ENCODE assay signal across 1 cellular context in the genomic region with DNA sequence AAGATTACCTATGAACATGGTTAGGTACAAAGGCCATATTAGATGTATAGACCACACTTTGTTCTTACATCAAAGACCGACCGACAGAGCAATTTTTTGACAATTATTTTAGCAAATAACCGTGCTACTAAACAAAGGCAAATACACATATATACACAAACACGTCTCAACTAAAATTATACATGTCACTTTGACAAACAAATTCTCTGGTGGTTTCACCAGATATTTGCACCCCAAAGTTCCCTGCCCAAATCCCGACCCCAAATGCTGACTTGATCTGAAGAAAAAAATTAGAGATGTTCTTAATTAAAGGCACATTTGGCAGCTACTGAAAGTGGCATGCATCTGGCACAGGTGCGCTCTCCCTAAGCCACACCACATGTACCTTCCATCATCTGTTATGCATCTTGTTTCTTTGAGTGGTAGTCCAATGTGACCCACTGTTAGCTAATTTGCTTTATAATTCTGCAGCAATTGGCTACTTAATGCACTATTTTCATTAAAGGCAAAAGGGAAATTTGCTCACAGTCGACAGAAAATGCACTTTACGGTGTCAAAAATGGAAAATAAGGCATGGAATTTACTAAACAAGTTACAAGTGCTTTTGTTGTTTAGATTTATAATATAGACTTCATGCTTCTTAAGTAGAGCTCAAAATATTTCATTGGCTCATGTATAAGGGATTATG.
TF ChIP-seq lines count a peak whose summit lies in the region.

No MANE protein-coding gene starts in this region.

TF ChIP-seq in HepG2, 621 proteins besides CTCF, POLR2A, EP300 and RAD21 (continued from another document and continues in another):
- TF ChIP-seq, protein P1, sequence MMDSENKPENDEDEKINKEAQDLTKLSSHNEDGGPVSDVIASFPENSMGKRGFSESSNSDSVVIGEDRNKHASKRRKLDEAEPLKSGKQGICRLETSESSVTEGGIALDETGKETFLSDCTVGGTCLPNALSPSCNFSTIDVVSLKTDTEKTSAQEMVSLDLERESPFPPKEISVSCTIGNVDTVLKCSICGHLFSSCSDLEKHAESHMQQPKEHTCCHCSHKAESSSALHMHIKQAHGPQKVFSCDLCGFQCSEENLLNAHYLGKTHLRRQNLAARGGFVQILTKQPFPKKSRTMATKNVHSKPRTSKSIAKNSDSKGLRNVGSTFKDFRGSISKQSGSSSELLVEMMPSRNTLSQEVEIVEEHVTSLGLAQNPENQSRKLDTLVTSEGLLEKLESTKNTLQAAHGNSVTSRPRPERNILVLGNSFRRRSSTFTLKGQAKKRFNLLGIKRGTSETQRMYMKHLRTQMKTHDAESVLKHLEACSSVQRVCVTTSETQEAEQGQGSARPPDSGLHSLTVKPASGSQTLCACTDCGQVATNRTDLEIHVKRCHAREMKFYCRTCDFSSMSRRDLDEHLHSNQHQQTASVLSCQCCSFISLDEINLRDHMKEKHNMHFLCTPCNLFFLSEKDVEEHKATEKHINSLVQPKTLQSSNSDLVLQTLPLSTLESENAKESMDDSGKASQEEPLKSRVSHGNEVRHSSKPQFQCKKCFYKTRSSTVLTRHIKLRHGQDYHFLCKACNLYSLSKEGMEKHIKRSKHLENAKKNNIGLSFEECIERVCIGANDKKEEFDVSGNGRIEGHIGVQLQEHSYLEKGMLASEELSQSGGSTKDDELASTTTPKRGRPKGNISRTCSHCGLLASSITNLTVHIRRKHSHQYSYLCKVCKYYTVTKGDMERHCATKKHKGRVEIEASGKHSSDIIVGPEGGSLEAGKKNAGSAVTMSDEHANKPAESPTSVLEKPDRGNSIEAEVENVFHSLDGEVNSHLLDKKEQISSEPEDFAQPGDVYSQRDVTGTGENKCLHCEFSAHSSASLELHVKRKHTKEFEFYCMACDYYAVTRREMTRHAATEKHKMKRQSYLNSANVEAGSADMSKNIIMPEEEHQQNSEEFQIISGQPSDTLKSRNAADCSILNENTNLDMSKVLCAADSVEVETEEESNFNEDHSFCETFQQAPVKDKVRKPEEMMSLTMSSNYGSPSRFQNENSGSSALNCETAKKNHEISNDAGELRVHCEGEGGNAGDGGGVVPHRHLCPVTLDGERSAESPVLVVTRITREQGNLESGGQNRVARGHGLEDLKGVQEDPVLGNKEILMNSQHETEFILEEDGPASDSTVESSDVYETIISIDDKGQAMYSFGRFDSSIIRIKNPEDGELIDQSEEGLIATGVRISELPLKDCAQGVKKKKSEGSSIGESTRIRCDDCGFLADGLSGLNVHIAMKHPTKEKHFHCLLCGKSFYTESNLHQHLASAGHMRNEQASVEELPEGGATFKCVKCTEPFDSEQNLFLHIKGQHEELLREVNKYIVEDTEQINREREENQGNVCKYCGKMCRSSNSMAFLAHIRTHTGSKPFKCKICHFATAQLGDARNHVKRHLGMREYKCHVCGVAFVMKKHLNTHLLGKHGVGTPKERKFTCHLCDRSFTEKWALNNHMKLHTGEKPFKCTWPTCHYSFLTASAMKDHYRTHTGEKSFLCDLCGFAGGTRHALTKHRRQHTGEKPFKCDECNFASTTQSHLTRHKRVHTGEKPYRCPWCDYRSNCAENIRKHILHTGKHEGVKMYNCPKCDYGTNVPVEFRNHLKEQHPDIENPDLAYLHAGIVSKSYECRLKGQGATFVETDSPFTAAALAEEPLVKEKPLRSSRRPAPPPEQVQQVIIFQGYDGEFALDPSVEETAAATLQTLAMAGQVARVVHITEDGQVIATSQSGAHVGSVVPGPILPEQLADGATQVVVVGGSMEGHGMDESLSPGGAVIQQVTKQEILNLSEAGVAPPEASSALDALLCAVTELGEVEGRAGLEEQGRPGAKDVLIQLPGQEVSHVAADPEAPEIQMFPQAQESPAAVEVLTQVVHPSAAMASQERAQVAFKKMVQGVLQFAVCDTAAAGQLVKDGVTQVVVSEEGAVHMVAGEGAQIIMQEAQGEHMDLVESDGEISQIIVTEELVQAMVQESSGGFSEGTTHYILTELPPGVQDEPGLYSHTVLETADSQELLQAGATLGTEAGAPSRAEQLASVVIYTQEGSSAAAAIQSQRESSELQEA (CRISPR knock-in tag; IDR thresholded peaks at IDR 0.05; ENCODE audit: not compliant biosample characterization) = no peak
- TF ChIP-seq KLF12 (CRISPR knock-in tag; IDR thresholded peaks at IDR 0.05; ENCODE audit: borderline replicate concordance) (no peak), FOXK2 (IDR thresholded peaks at IDR 0.05) (0 out of 2 replicates have a peak, but pooled peaks have one; percentile 31), ZNF747 (CRISPR knock-in tag; IDR thresholded peaks at IDR 0.05; ENCODE audit: borderline replicate concordance) (no peak), IRX3 (CRISPR knock-in tag; IDR thresholded peaks at IDR 0.05; ENCODE audit: borderline replicate concordance, low read depth) (no peak), EEA1 (CRISPR knock-in tag; IDR thresholded peaks at IDR 0.05; ENCODE audit: borderline replicate concordance) (no peak), ZNF790 (CRISPR knock-in tag; IDR thresholded peaks at IDR 0.05; ENCODE audit: borderline replicate concordance) (no peak), EED (CRISPR knock-in tag; IDR thresholded peaks at IDR 0.05) (no peak), ZFY (CRISPR knock-in tag; IDR thresholded peaks at IDR 0.05) (no peak), HHEX (CRISPR knock-in tag; IDR thresholded peaks at IDR 0.05) (peak; percentile 73; the same call in 1 of the 2 replicates), ZNF879 (CRISPR knock-in tag; IDR thresholded peaks at IDR 0.05) (no peak), RORA (CRISPR knock-in tag; IDR thresholded peaks at IDR 0.05) (no peak), GFI1 (CRISPR knock-in tag; IDR thresholded peaks at IDR 0.05; ENCODE audit: borderline replicate concordance) (no peak), HMG20B (CRISPR knock-in tag; conservative IDR thresholded peaks at IDR 0.05) (no peak; the same call in 1 of the 2 replicates), XBP1 (CRISPR knock-in tag; IDR thresholded peaks at IDR 0.05) (no peak), ASH2L (IDR thresholded peaks at IDR 0.05; ENCODE audit: insufficient read length, low read depth, low read length) (peak; percentile 95), SMARCE1 (IDR thresholded peaks at IDR 0.05; ENCODE audit: borderline replicate concordance) (no peak), ZNF33B (CRISPR knock-in tag; IDR thresholded peaks at IDR 0.05) (no peak), ZNF496 (CRISPR knock-in tag; IDR thresholded peaks at IDR 0.05; ENCODE audit: insufficient replicate concordance) (no peak), HNRNPH1 (optimal IDR thresholded peaks at IDR 0.05; ENCODE audit: low read depth, low read length) (no peak), ZNF577 (CRISPR knock-in tag; IDR thresholded peaks at IDR 0.05; ENCODE audit: borderline replicate concordance, low read depth) (no peak), ZNF251 (CRISPR knock-in tag; IDR thresholded peaks at IDR 0.05) (no peak), KLF9 (CRISPR knock-in tag; IDR thresholded peaks at IDR 0.05; ENCODE audit: low read depth) (no peak), ZNF768 (CRISPR knock-in tag; IDR thresholded peaks at IDR 0.05) (no peak), NPAS2 (CRISPR knock-in tag; IDR thresholded peaks at IDR 0.05; ENCODE audit: borderline replicate concordance) (no peak), KDM5A (IDR thresholded peaks at IDR 0.05; ENCODE audit: borderline replicate concordance, low read length) (no peak; the same call in 1 of the 2 replicates), POGZ (CRISPR knock-in tag; IDR thresholded peaks at IDR 0.05) (peak; percentile 85), GRHL1 (CRISPR knock-in tag; conservative IDR thresholded peaks at IDR 0.05) (no peak), ETS1 (CRISPR knock-in tag; IDR thresholded peaks at IDR 0.05) (no peak), SIN3B (IDR thresholded peaks at IDR 0.05; ENCODE audit: low read length) (no peak; the same call in 1 of the 2 replicates)
- TF ChIP-seq, protein P2, sequence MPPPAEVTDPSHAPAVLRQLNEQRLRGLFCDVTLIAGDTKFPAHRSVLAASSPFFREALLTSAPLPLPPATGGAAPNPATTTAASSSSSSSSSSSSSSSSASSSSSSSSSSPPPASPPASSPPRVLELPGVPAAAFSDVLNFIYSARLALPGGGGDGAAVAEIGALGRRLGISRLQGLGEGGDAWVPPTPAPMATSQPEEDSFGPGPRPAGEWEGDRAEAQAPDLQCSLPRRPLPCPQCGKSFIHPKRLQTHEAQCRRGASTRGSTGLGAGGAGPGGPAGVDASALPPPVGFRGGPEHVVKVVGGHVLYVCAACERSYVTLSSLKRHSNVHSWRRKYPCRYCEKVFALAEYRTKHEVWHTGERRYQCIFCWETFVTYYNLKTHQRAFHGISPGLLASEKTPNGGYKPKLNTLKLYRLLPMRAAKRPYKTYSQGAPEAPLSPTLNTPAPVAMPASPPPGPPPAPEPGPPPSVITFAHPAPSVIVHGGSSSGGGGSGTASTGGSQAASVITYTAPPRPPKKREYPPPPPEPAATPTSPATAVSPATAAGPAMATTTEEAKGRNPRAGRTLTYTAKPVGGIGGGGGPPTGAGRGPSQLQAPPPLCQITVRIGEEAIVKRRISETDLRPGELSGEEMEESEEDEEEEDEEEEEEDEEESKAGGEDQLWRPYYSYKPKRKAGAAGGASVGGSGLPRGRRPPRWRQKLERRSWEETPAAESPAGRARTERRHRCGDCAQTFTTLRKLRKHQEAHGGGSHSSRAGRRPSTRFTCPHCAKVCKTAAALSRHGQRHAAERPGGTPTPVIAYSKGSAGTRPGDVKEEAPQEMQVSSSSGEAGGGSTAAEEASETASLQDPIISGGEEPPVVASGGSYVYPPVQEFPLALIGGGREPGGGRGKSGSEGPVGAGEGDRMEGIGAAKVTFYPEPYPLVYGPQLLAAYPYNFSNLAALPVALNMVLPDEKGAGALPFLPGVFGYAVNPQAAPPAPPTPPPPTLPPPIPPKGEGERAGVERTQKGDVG (CRISPR knock-in tag; IDR thresholded peaks at IDR 0.05; ENCODE audit: borderline replicate concordance) = no peak
- TF ChIP-seq, protein P3, sequence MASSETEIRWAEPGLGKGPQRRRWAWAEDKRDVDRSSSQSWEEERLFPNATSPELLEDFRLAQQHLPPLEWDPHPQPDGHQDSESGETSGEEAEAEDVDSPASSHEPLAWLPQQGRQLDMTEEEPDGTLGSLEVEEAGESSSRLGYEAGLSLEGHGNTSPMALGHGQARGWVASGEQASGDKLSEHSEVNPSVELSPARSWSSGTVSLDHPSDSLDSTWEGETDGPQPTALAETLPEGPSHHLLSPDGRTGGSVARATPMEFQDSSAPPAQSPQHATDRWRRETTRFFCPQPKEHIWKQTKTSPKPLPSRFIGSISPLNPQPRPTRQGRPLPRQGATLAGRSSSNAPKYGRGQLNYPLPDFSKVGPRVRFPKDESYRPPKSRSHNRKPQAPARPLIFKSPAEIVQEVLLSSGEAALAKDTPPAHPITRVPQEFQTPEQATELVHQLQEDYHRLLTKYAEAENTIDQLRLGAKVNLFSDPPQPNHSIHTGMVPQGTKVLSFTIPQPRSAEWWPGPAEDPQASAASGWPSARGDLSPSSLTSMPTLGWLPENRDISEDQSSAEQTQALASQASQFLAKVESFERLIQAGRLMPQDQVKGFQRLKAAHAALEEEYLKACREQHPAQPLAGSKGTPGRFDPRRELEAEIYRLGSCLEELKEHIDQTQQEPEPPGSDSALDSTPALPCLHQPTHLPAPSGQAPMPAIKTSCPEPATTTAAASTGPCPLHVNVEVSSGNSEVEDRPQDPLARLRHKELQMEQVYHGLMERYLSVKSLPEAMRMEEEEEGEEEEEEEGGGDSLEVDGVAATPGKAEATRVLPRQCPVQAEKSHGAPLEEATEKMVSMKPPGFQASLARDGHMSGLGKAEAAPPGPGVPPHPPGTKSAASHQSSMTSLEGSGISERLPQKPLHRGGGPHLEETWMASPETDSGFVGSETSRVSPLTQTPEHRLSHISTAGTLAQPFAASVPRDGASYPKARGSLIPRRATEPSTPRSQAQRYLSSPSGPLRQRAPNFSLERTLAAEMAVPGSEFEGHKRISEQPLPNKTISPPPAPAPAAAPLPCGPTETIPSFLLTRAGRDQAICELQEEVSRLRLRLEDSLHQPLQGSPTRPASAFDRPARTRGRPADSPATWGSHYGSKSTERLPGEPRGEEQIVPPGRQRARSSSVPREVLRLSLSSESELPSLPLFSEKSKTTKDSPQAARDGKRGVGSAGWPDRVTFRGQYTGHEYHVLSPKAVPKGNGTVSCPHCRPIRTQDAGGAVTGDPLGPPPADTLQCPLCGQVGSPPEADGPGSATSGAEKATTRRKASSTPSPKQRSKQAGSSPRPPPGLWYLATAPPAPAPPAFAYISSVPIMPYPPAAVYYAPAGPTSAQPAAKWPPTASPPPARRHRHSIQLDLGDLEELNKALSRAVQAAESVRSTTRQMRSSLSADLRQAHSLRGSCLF (CRISPR knock-in tag; IDR thresholded peaks at IDR 0.05; ENCODE audit: borderline replicate concordance) = no peak
- TF ChIP-seq, protein P4, sequence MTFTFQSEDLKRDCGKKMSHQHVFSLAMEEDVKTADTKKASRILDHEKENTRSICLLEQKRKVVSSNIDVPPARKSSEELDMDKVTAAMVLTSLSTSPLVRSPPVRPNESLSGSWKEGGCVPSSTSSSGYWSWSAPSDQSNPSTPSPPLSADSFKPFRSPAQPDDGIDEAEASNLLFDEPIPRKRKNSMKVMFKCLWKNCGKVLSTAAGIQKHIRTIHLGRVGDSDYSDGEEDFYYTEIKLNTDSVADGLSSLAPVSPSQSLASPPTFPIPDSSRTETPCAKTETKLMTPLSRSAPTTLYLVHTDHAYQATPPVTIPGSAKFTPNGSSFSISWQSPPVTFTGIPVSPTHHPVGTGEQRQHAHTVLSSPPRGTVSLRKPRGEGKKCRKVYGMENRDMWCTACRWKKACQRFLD (CRISPR knock-in tag; IDR thresholded peaks at IDR 0.05; ENCODE audit: borderline replicate concordance) = no peak; the same call in 1 of the 2 replicates
